ENCODE assay signal across 1 cellular context in the genomic region with DNA sequence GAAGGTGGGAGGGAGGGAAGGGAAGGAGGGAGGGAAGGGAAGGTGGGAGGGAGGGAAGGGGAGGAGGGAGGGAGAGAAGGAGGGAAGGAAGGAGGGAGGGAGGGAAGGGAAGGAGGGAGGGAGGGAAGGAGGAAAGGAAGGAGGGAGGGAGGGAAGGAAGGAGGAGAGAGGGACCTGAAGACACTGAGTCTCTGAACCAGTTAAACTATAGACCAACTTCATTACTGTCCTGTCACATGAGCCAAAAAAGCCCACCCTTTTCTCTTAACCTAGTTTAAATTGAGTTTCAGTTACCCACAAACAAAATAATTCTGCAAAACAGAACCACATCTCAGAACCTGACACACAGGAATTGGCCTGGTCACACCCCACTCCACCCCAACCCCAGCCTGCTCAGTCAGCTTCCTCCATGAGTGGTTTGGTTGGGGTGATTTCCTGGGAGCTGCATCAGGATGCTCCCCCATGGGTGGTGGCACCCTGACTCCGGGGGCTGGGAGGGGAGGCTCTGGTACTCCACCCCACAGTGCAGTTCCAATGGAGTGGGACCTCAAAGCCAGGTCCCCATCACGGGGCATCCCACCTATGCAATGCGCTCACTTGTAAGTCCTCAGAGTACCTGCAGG.
TF ChIP-seq lines count a peak whose summit lies in the region.

No MANE protein-coding gene starts in this region.

TF ChIP-seq in HepG2, 621 proteins besides CTCF, POLR2A, EP300 and RAD21:
- TF ChIP-seq HNRNPK (IDR thresholded peaks at IDR 0.05; ENCODE audit: low read depth, low read length, poor library complexity, severe bottlenecking) (peak; percentile 79), PCBP2 (optimal IDR thresholded peaks at IDR 0.05; ENCODE audit: low read depth, low read length, poor library complexity, severe bottlenecking) (peak; percentile 45)
- TF ChIP-seq, protein P1, sequence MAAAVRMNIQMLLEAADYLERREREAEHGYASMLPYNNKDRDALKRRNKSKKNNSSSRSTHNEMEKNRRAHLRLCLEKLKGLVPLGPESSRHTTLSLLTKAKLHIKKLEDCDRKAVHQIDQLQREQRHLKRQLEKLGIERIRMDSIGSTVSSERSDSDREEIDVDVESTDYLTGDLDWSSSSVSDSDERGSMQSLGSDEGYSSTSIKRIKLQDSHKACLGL (CRISPR knock-in tag; IDR thresholded peaks at IDR 0.05) = no peak
